ENCODE assay signal across 1 cellular context in genomic region chr4:98861100-98861499, GRCh38.
TF ChIP-seq lines count a peak whose summit lies in the region.

No MANE protein-coding gene starts in this region.

TF ChIP-seq in GM12878, 131 proteins besides CTCF, POLR2A, EP300 and RAD21 (continued from another document):
- TF ChIP-seq, protein P1, sequence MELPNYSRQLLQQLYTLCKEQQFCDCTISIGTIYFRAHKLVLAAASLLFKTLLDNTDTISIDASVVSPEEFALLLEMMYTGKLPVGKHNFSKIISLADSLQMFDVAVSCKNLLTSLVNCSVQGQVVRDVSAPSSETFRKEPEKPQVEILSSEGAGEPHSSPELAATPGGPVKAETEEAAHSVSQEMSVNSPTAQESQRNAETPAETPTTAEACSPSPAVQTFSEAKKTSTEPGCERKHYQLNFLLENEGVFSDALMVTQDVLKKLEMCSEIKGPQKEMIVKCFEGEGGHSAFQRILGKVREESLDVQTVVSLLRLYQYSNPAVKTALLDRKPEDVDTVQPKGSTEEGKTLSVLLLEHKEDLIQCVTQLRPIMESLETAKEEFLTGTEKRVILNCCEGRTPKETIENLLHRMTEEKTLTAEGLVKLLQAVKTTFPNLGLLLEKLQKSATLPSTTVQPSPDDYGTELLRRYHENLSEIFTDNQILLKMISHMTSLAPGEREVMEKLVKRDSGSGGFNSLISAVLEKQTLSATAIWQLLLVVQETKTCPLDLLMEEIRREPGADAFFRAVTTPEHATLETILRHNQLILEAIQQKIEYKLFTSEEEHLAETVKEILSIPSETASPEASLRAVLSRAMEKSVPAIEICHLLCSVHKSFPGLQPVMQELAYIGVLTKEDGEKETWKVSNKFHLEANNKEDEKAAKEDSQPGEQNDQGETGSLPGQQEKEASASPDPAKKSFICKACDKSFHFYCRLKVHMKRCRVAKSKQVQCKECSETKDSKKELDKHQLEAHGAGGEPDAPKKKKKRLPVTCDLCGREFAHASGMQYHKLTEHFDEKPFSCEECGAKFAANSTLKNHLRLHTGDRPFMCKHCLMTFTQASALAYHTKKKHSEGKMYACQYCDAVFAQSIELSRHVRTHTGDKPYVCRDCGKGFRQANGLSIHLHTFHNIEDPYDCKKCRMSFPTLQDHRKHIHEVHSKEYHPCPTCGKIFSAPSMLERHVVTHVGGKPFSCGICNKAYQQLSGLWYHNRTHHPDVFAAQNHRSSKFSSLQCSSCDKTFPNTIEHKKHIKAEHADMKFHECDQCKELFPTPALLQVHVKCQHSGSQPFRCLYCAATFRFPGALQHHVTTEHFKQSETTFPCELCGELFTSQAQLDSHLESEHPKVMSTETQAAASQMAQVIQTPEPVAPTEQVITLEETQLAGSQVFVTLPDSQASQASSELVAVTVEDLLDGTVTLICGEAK (IDR thresholded peaks at IDR 0.05; ENCODE audit: borderline replicate concordance) = no peak
- TF ChIP-seq ZBTB4 (CRISPR knock-in tag; IDR thresholded peaks at IDR 0.05) (no peak), ESRRA (IDR thresholded peaks at IDR 0.05; ENCODE audit: low read length) (no peak), SP1 (IDR thresholded peaks at IDR 0.05; ENCODE audit: low read depth, low read length) (no peak), KDM1A (IDR thresholded peaks at IDR 0.05; ENCODE audit: borderline replicate concordance) (no peak), POLR2AphosphoS5 (IDR thresholded peaks at IDR 0.05; ENCODE audit: low read length) (no peak), ZBED1 (IDR thresholded peaks at IDR 0.05; ENCODE audit: borderline replicate concordance) (no peak), HCFC1 (IDR thresholded peaks at IDR 0.05; ENCODE audit: low read length) (no peak), TCF12 (IDR thresholded peaks at IDR 0.05; ENCODE audit: low read depth, low read length) (no peak), CBX5 (IDR thresholded peaks at IDR 0.05; ENCODE audit: low read depth) (no peak), ELK1 (IDR thresholded peaks at IDR 0.05; ENCODE audit: low read depth, low read length) (no peak), PAX8 (IDR thresholded peaks at IDR 0.05) (no peak), MTA3 (IDR thresholded peaks at IDR 0.05; ENCODE audit: borderline replicate concordance, low read length) (no peak), FOXM1 (IDR thresholded peaks at IDR 0.05; ENCODE audit: low read depth, low read length) (no peak), ATF7 (IDR thresholded peaks at IDR 0.05; ENCODE audit: low read depth) (no peak)
